33 cellular contexts compared by ENCODE assay signal in genomic region chr7:45873035-45873354, GRCh38. TPM values are rescaled to one million over a fixed set of nuclear protein-coding genes. Genes with fewer than 3 reads are reported as not detected.
"Had no signal": no experiment of that assay in that cellular context is flagged by ENCODE, and none has a peak within 500 bp of the region (broad histone marks: within the 10 kb centered on the region; RNA-seq: fewer than 3 reads in every experiment).

TSS of gene CCDC201 (minus strand) at chr7:45873082. CDS start at chr7:45873007, 75 bp downstream.

- H3K9ac ChIP-seq: neural progenitor cell had no signal

- H3K9me3 ChIP-seq: ovary, sigmoid colon, upper lobe of right lung had no signal

- H3K27ac ChIP-seq: heart right ventricle, hepatocyte, left lung, lower lobe of right lung, neural progenitor cell, ovary, right atrium auricular region, sigmoid colon, spleen, suprapubic skin, thoracic aorta, tibial artery, upper lobe of right lung had no signal

- H3K4me1 ChIP-seq: heart right ventricle, left lung, lower lobe of right lung, neural progenitor cell, right atrium auricular region, sigmoid colon, spleen, suprapubic skin, tibial artery, upper lobe of right lung had no signal

- FAIRE-seq: small intestine had no signal

- H3K4me2 ChIP-seq: hepatocyte, neural progenitor cell had no signal

- ATAC-seq: left colon, left lung, natural killer cell had no signal

- DNase-seq: heart right ventricle; islet precursor cell; kidney glomerular epithelial cell; left colon; left lung; lower lobe of right lung; mammary epithelial cell; mesendoderm; naive B cell; natural killer cell; nephron progenitor cell; ovary; sigmoid colon; small intestine; spleen; stimulated activated CD4-positive, alpha-beta T cell treated with anti-CD3 and anti-CD28 coated beads, Interleukin-4, amount 100 ng/mL, for 24 hours; stimulated activated naive CD4-positive, alpha-beta T cell; tibial artery; trophoblast cell; upper lobe of right lung had no signal

- H3K27me3 ChIP-seq: hepatocyte, left lung, neural progenitor cell, ovary, right atrium auricular region, sigmoid colon, suprapubic skin, tibial artery, upper lobe of right lung had no signal

- H2AFZ ChIP-seq: hepatocyte, neural progenitor cell had no signal

- H3K4me3 ChIP-seq: heart right ventricle, hepatocyte, left lung, lower lobe of right lung, neural progenitor cell, ovary, right atrium auricular region, sigmoid colon, spleen, suprapubic skin, thoracic aorta, tibial artery, upper lobe of right lung had no signal

- H3K79me2 ChIP-seq: hepatocyte had no signal

- H3K36me3 ChIP-seq: heart right ventricle, left lung, lower lobe of right lung, neural progenitor cell, ovary, right atrium auricular region, sigmoid colon, spleen, suprapubic skin, thoracic aorta, tibial artery, upper lobe of right lung had no signal

RNA-seq across cellular contexts. Expression of gene CCDC201, which starts in this region (rescaled TPM):
- total RNA-seq: heart right ventricle, hepatocyte, left colon, left lung, liver, lower lobe of right lung, mammary epithelial cell, mesothelial cell of epicardium, mononuclear cell, natural killer cell, omental fat pad, ovary, progenitor cell of endocrine pancreas, pulmonary artery endothelial cell, renal cortical epithelial cell, right atrium auricular region, sigmoid colon, spleen, subcutaneous adipose tissue, suprapubic skin, thoracic aorta, upper lobe of right lung had no signal
- polyA plus RNA-seq: heart right ventricle, hepatocyte, liver, mammary epithelial cell, sigmoid colon, small intestine, spleen had no signal
